In the genomic region with DNA sequence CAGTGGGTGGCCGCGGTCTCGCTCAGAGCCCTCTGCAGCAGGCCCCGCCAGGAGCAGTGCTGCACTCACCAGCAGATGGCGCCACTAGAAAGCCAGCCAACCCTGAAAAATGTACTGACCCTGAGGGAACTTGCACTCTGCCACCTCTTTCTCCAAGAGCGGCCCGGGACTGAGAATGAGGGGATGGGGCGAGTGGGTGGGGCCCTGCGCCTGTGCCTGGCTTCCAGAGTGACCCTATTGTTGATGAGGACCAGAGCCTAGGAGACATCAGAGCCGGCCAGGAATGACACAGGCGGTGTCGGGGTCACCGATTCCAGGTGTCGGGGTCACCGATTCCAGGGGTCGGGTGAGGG, we compare ENCODE assay signal across 7 cellular contexts. TPM values are rescaled to one million over a fixed set of nuclear protein-coding genes. Genes with fewer than 3 reads are reported as not detected.
A peak's percentile ranks its signal among the peaks of the same experiment; 100 is the strongest.
DNase-seq lines count a peak whose midpoint lies in the region; ATAC-seq and TF ChIP-seq lines count a peak whose summit lies in the region.

No MANE protein-coding gene starts in this region.

- DNase-seq in GM13977 (ENCODE audit: low spot score) (peak; percentile 92), NCI-H226 (peak; percentile 38), dermis microvascular lymphatic vessel endothelial cell (ENCODE audit: low read depth in 2 of 2) (peak; percentile 36 to 67), lung microvascular endothelial cell (ENCODE audit: low read depth in 2 of 2) (peak; percentile 69 to 79)
- peak; percentile 64 to 68 for DNase-seq in activated CD4-positive, alpha-beta T cell treated with anti-CD3 and anti-CD28 coated beads, Interleukin-2, amount 50 U/mL, for 24 hours (ENCODE audit: low read depth in 1 of 2, low spot score in 1 of 2)
- peak; percentile 60 for DNase-seq in stimulated activated CD8-positive, alpha-beta memory T cell treated with anti-CD3 and anti-CD28 coated beads, Interleukin-12 subunit alpha, Interleukin-12 subunit beta, amount 100 ng/mL, for 1 hour (ENCODE audit: low read depth)

- in situ Hi-C loops in GM13977 (cut with MboI; ENCODE audit: low pct_unique_long_range_greater_than_20kb, low sequenced_read_pairs, unreplicated experiment) = no loop called here

- TF ChIP-seq CTCF in GM13977 (IDR thresholded peaks at IDR 0.05; ENCODE audit: extremely low read depth, insufficient read depth, missing control alignments) = peak; percentile 98

- ATAC-seq in HG02642 (IDR thresholded peaks at IDR 0.05; ENCODE audit: poor library complexity, unreplicated experiment) = peak; percentile 85

RNA-seq across cellular contexts. Expression of a gene that starts 2.9 kb away (rescaled TPM):
- total RNA-seq in dermis microvascular lymphatic vessel endothelial cell = not detected in 2 replicates
- total RNA-seq in lung microvascular endothelial cell = not detected in 2 replicates

RNA-seq across cellular contexts. Expression of a gene that starts 24.1 kb away (rescaled TPM):
- 11.4 and 12.6 TPM in 2 replicates for total RNA-seq in dermis microvascular lymphatic vessel endothelial cell
- 9.8 and 13.3 TPM in 2 replicates for total RNA-seq in lung microvascular endothelial cell

RNA-seq across cellular contexts. Expression of a gene that starts 36.7 kb away (rescaled TPM):
- 44.0 and 103 TPM in 2 replicates for total RNA-seq in dermis microvascular lymphatic vessel endothelial cell
- 39.7 and 128 TPM in 2 replicates for total RNA-seq in lung microvascular endothelial cell

Comparison
In these comparisons a context has a peak if more than half of its experiments do, and no peak if none do; other contexts are left out.
1. Peak in every context shown above with its lines: DNase-seq and ATAC-seq.
2. DNase-seq: peak in every context shown above with its lines; median percentile 92 in GM13977; 74 in lung microvascular endothelial cell; 66 in activated CD4-positive, alpha-beta T cell treated with anti-CD3 and anti-CD28 coated beads, Interleukin-2, amount 50 U/mL, for 24 hours; 60 in stimulated activated CD8-positive, alpha-beta memory T cell treated with anti-CD3 and anti-CD28 coated beads, Interleukin-12 subunit alpha, Interleukin-12 subunit beta, amount 100 ng/mL, for 1 hour; 52 in dermis microvascular lymphatic vessel endothelial cell; 38 in NCI-H226.